In the genomic region with DNA sequence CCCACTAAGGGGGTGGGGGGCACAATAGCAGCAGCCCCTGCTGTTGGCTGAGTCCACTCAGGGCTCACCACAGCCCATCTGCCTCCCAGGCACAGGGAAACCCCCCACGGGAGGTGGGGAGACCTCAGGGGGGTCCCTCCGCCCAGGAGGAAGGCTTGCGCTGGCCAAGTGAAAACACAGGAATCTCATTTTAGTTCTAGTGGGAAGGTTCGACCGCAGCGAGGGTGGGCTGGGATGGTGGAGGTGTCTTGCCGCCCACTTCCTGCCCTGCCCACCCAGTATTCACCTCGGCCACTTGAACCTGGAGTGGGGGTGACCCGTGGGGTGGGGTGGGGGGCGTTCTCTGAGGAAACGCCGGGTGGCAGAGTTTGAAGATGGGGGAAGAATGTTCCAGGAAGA, we compare ENCODE assay signal across 18 cellular contexts. TPM values are rescaled to one million over a fixed set of nuclear protein-coding genes. Genes with fewer than 3 reads are reported as not detected.
A peak's percentile ranks its signal among the peaks of the same experiment; 100 is the strongest.
DNase-seq lines count a peak whose midpoint lies in the region; ATAC-seq, FAIRE-seq and TF ChIP-seq lines count a peak whose summit lies in the region.
"Had no signal": no experiment of that assay in that cellular context is flagged by ENCODE, and none has a peak within 500 bp of the region (broad histone marks: within the 10 kb centered on the region; RNA-seq: fewer than 3 reads in every experiment).

No MANE protein-coding gene starts in this region.

- H4K20me1 ChIP-seq in HepG2 (ENCODE audit: insufficient read depth, low read length) = no peaks in the 10 kb centered on the region
- no peaks in the 10 kb centered on the region for H4K20me1 ChIP-seq in MM.1S (ENCODE audit: insufficient read depth, low read length)
- H4K20me1 ChIP-seq: BLaER1 had no signal

- BruUV-seq in Calu3 (replicated peaks; lab: Mats Ljungman, UMichigan) (no TSS peak), HepG2 (replicated peaks; lab: Mats Ljungman, UMichigan) (no TSS peak)

- H3K27me3 ChIP-seq in HepG2 (ENCODE audit: control insufficient read depth in 1 of 2, insufficient read depth in 2 of 2, low read length in 2 of 2) (no peaks in the 10 kb centered on the region), subcutaneous abdominal adipose tissue (ENCODE audit: control insufficient read depth in 5 of 5, insufficient read depth in 4 of 5, low read length in 5 of 5) (no peaks in the 10 kb centered on the region), MM.1S (replicated peaks; ENCODE audit: insufficient read depth, low read length) (peaks cover 68% of the 10 kb centered on the region)

- H3K4me1 Mint-ChIP-seq in Calu3 (ENCODE audit: low read depth, unreplicated experiment) = peaks cover 9% of the 10 kb centered on the region

- H3K27ac ChIP-seq in HEK293 (ENCODE audit: extremely low read depth, low read depth, low read length) (no peak overlapping the region), HepG2 (ENCODE audit: extremely low read length, insufficient read depth, low read length) (peak overlapping the region; percentile 81), subcutaneous abdominal adipose tissue (ENCODE audit: low read depth, low read length) (peak overlapping the region; percentile 67), MM.1S (ENCODE audit: low read length) (no peak overlapping the region)
- H3K27ac ChIP-seq: BLaER1, SK-N-MC had no signal

- no peaks in the 10 kb centered on the region for H3F3A ChIP-seq in MM.1S (ENCODE audit: insufficient read depth, low read length)

- H3K4me1 ChIP-seq in HEK293 (ENCODE audit: control insufficient read depth, insufficient read depth, low read length) = peaks cover 9% of the 10 kb centered on the region; the same call in 1 of the 2 replicates
- H3K4me1 ChIP-seq in HepG2 (ENCODE audit: insufficient read depth, low read length) = peaks cover 93% of the 10 kb centered on the region
- H3K4me1 ChIP-seq in subcutaneous abdominal adipose tissue (ENCODE audit: control insufficient read depth in 5 of 5, insufficient read depth in 5 of 5, low read length in 5 of 5) = peaks cover 14 to 70% (median 62%) of the 10 kb centered on the region in 5 donors
- no peaks in the 10 kb centered on the region for H3K4me1 ChIP-seq in MM.1S (ENCODE audit: low read length)
- H3K4me1 ChIP-seq: BLaER1 had no signal

- H2AFZ ChIP-seq in HepG2 (ENCODE audit: low read length) (no peak overlapping the region), MM.1S (ENCODE audit: low read length) (no peak overlapping the region)

- TF ChIP-seq CTCF in Calu3 (IDR thresholded peaks at IDR 0.05; ENCODE audit: unreplicated experiment) = no peak
- no peak for TF ChIP-seq CTCF in HEK293 (tag by site-specific recombination; IDR thresholded peaks at IDR 0.05)
- no peak for TF ChIP-seq CTCF in HepG2 (CRISPR knock-in tag; IDR thresholded peaks at IDR 0.05)
- no peak for TF ChIP-seq CTCF in GM20000 (IDR thresholded peaks at IDR 0.05; ENCODE audit: extremely low read depth, missing control alignments)
- no peak for TF ChIP-seq CTCF in MM.1S (IDR thresholded peaks at IDR 0.05; ENCODE audit: low read length)

- CTCF ChIA-PET in Calu3 (lab: Charles Lee) (no interaction called here), HEK293 (lab: Yijun Ruan, JAX) (interaction anchor here (1.0 kb wide), 1 partner anchor 327 kb away, joined by 4 read pairs; no protein-coding TSS in a partner anchor), HepG2 (lab: Yijun Ruan, JAX; ENCODE audit: low intra/inter-chr PET ratio, low total read pairs) (no interaction called here)

- H3K9me3 ChIP-seq in HEK293 (ENCODE audit: control insufficient read depth, insufficient read depth, low read depth, low read length) = no peaks in the 10 kb centered on the region
- H3K9me3 ChIP-seq in HepG2 (ENCODE audit: low read length) = no peaks in the 10 kb centered on the region
- peaks cover 0 to 5% (median 2%) of the 10 kb centered on the region in 5 donors for H3K9me3 ChIP-seq in subcutaneous abdominal adipose tissue (ENCODE audit: control insufficient read depth in 5 of 5, low read length in 5 of 5)
- H3K9me3 ChIP-seq in MM.1S (replicated peaks; ENCODE audit: insufficient read depth, low read length) = no peaks in the 10 kb centered on the region
- H3K9me3 ChIP-seq: HAP-1 had no signal

- H3K4me2 ChIP-seq in HepG2 (ENCODE audit: low read depth, low read length) = peak overlapping the region; percentile 93
- no peak overlapping the region for H3K4me2 ChIP-seq in MM.1S (ENCODE audit: low read depth, low read length)
- H3K4me2 ChIP-seq: BLaER1 had no signal

- H3K79me2 ChIP-seq in HepG2 (ENCODE audit: insufficient read depth, low read length) = no peaks in the 10 kb centered on the region
- H3K79me2 ChIP-seq in MM.1S (ENCODE audit: low read length) = no peaks in the 10 kb centered on the region

- ATAC-seq in HepG2 (no peak), HG02970 (IDR thresholded peaks at IDR 0.05; ENCODE audit: low FRiP score, unreplicated experiment) (no peak)
- ATAC-seq: CD8-positive, alpha-beta T cell had no signal

- no peak for TF ChIP-seq RAD21 in HepG2 (CRISPR knock-in tag; IDR thresholded peaks at IDR 0.05)

- H3K4me3 ChIP-seq in HEK293 (ENCODE audit: low read depth, low read length) = no peak overlapping the region
- peak overlapping the region; percentile 58 to 78 (median 67); a peak in 5 of 6 replicates for H3K4me3 ChIP-seq in HepG2 (replicated peaks in 1 of 3; ENCODE audit: insufficient read depth in 1 of 3, low read depth in 2 of 3, low read length in 3 of 3)
- H3K4me3 ChIP-seq in subcutaneous abdominal adipose tissue (ENCODE audit: low read depth in 1 of 5, low read length in 5 of 5) = peak overlapping the region in 2 of 5 donors; percentile 43 to 59
- H3K4me3 ChIP-seq in MM.1S (ENCODE audit: low read length) = no peak overlapping the region
- H3K4me3 ChIP-seq: BLaER1, HAP-1, SK-N-MC had no signal

- H3K9me3 Mint-ChIP-seq in Calu3 (ENCODE audit: low read depth, unreplicated experiment) = no peaks in the 10 kb centered on the region

- FAIRE-seq in HepG2 (lab: Jason Lieb, UNC) = no peak
- FAIRE-seq: D721Med had no signal

- H3K9ac ChIP-seq in HepG2 (ENCODE audit: insufficient read depth, low read depth, low read length) (peak overlapping the region; percentile 70), subcutaneous abdominal adipose tissue (ENCODE audit: low read length in 5 of 5) (no peak overlapping the region), MM.1S (ENCODE audit: low read length) (no peak overlapping the region)
- H3K9ac ChIP-seq: BLaER1 had no signal

- WGBS in HepG2 (ENCODE audit: low lambda C conversion rate) = 62% methylated on average over 12 of the region's 12 CpGs

- no peak for TF ChIP-seq EP300 in HepG2 (IDR thresholded peaks at IDR 0.05; ENCODE audit: low read depth in 2 of 2, low read length in 2 of 2)
- TF ChIP-seq EP300 in HepG2 (CRISPR knock-in tag; IDR thresholded peaks at IDR 0.05; ENCODE audit: borderline replicate concordance) = no peak

- H3K27ac Mint-ChIP-seq in Calu3 (ENCODE audit: unreplicated experiment) = no peak overlapping the region
- H3K27ac Mint-ChIP-seq: CD8-positive, alpha-beta T cell had no signal

- POLR2A ChIA-PET in HEK293 (lab: Yijun Ruan, JAX) = no interaction called here
- POLR2A ChIA-PET in HepG2 (lab: Yijun Ruan, JAX) = interaction anchor here (1.0 kb wide), 2 partner anchors 9 to 59 kb away, joined by 3 read pairs; no protein-coding TSS in a partner anchor

- no peaks in the 10 kb centered on the region for H3K9me2 ChIP-seq in MM.1S (replicated peaks; ENCODE audit: insufficient read depth, low read length)

- peak overlapping the region; percentile 54 for H3K4me3 Mint-ChIP-seq in Calu3 (ENCODE audit: low read depth, unreplicated experiment)
- H3K4me3 Mint-ChIP-seq: CD8-positive, alpha-beta T cell had no signal

- no peaks in the 10 kb centered on the region for H3K36me3 Mint-ChIP-seq in Calu3 (ENCODE audit: insufficient read depth, unreplicated experiment)
- H3K36me3 Mint-ChIP-seq: CD8-positive, alpha-beta T cell had no signal

- no peaks in the 10 kb centered on the region for H3K36me3 ChIP-seq in HEK293 (ENCODE audit: control insufficient read depth in 2 of 2, insufficient read depth in 1 of 2, low read length in 2 of 2)
- H3K36me3 ChIP-seq in HepG2 (replicated peaks in 1 of 2; ENCODE audit: control insufficient read depth in 1 of 2, insufficient read depth in 2 of 2, low read length in 2 of 2) = no peaks in the 10 kb centered on the region
- no peaks in the 10 kb centered on the region for H3K36me3 ChIP-seq in subcutaneous abdominal adipose tissue (ENCODE audit: control insufficient read depth in 5 of 5, insufficient read depth in 5 of 5, low read length in 5 of 5)
- no peaks in the 10 kb centered on the region for H3K36me3 ChIP-seq in MM.1S (replicated peaks; ENCODE audit: insufficient read depth, low read length)
- H3K36me3 ChIP-seq: BLaER1, HAP-1 had no signal

- DNase-seq in Calu3 = no peak
- DNase-seq in HepG2 (ENCODE audit: low spot score) = no peak
- DNase-seq in GM20000 (ENCODE audit: low spot score) = no peak
- DNase-seq in MM.1S = no peak
- DNase-seq: CD8-positive, alpha-beta T cell; KBM-7; MV-4-11; NCI-H1694 treated with DMSO at 0.1 percent for 48 hours; NCI-H2107; NCI-H774 had no signal

- in situ Hi-C loops in HepG2 (cut with HindIII; ENCODE audit: extremely low pct_ligation_motif_present, low pct_unique_long_range_greater_than_20kb) = loop anchor here (5.0 kb wide), 1 partner anchor 106 kb away; no protein-coding TSS in a partner anchor

- no peak for TF ChIP-seq POLR2A in HepG2 (IDR thresholded peaks at IDR 0.05; ENCODE audit: insufficient read depth in 1 of 2, low read depth in 2 of 2, low read length in 2 of 2)

- peaks cover 29% of the 10 kb centered on the region for H3K27me3 Mint-ChIP-seq in Calu3 (ENCODE audit: unreplicated experiment)

- intact Hi-C loops in Calu3 (cut with micrococcal nuclease; ENCODE audit: unreplicated experiment) = no loop called here
- intact Hi-C loops in HepG2 (cut with micrococcal nuclease; ENCODE audit: unreplicated experiment) = loop anchor here (5.0 kb wide), 1 partner anchor 46 kb away; no protein-coding TSS in a partner anchor

RNA-seq across cellular contexts. Expression of gene BOK, which starts 6.9 kb away (rescaled TPM):
- total RNA-seq in Calu3 (2022) = 30.1 and 35.0 TPM in 2 replicates
- total RNA-seq in HepG2 (2016; rRNA removed; fragmentation: Illumina TruSeq; extraction: Trizol) = 30.2 and 35.5 TPM in 2 replicates
- 22.2 and 23.9 TPM in 2 replicates for total RNA-seq in HepG2 (2016; cell fraction: cytosol; rRNA removed; fragmentation: Illumina TruSeq; extraction: Trizol; ENCODE audit: low read depth)
- 28.1 and 36.4 TPM in 2 replicates for total RNA-seq in HepG2 (2016; cell fraction: insoluble cytoplasmic fraction; rRNA removed; fragmentation: Illumina TruSeq; extraction: Trizol)
- total RNA-seq in HepG2 (2016; cell fraction: membrane; rRNA removed; fragmentation: Illumina TruSeq; extraction: Trizol) = 58.8 and 67.3 TPM in 2 replicates
- 18.8 and 20.8 TPM in 2 replicates for total RNA-seq in HepG2 (2016; cell fraction: nucleus; rRNA removed; fragmentation: Illumina TruSeq; extraction: Trizol)
- 39.2 and 58.1 TPM in 2 replicates for polyA plus RNA-seq in HepG2 (2011; rRNA removed)
- 49.3 and 71.9 TPM in 2 replicates for polyA plus RNA-seq in HepG2 (2011; cell fraction: cytosol; rRNA removed)
- polyA plus RNA-seq in HepG2 (2011; cell fraction: nucleus; rRNA removed) = 101 and 104 TPM in 2 replicates
- polyA plus RNA-seq in HepG2 (2012) = 43.9 and 55.3 TPM in 2 replicates
- 28.1 and 33.7 TPM in 2 replicates for polyA plus RNA-seq in HepG2 (2016; cell fraction: cytosol; fragmentation: Illumina TruSeq; extraction: Trizol; ENCODE audit: low read depth)
- polyA plus RNA-seq in HepG2 (2016; cell fraction: insoluble cytoplasmic fraction; fragmentation: Illumina TruSeq; extraction: Trizol; ENCODE audit: low read depth) = 37.9 and 46.1 TPM in 2 replicates
- 64.2 and 66.8 TPM in 2 replicates for polyA plus RNA-seq in HepG2 (2016; cell fraction: membrane; fragmentation: Illumina TruSeq; extraction: Trizol; ENCODE audit: low read depth)
- polyA plus RNA-seq in HepG2 (2016; cell fraction: nucleus; fragmentation: Illumina TruSeq; extraction: Trizol; ENCODE audit: insufficient read depth, low read depth) = 41.2 and 42.5 TPM in 2 replicates
- 10.1 and 74.6 TPM in 2 replicates for polyA minus RNA-seq in HepG2 (2011; rRNA and poly(A)+ RNA removed; ENCODE audit: low replicate concordance)
- polyA minus RNA-seq in HepG2 (2011; cell fraction: cytosol; rRNA and poly(A)+ RNA removed) = 39.7 and 41.5 TPM in 2 replicates
- polyA minus RNA-seq in HepG2 (2011; cell fraction: nucleus; rRNA and poly(A)+ RNA removed) = 9.9 and 12.7 TPM in 2 replicates
- total RNA-seq: CD8-positive, alpha-beta T cell; OCI-LY7 had no signal

RNA-seq across cellular contexts. Expression of gene STK25, which starts 43.2 kb away (rescaled TPM):
- 149 and 159 TPM in 2 replicates for total RNA-seq in Calu3 (2022)
- 123 and 177 TPM in 2 replicates for total RNA-seq in HepG2 (2016; rRNA removed; fragmentation: Illumina TruSeq; extraction: Trizol)
- total RNA-seq in HepG2 (2016; cell fraction: cytosol; rRNA removed; fragmentation: Illumina TruSeq; extraction: Trizol; ENCODE audit: low read depth) = 143 and 149 TPM in 2 replicates
- total RNA-seq in HepG2 (2016; cell fraction: insoluble cytoplasmic fraction; rRNA removed; fragmentation: Illumina TruSeq; extraction: Trizol) = 108 and 184 TPM in 2 replicates
- total RNA-seq in HepG2 (2016; cell fraction: membrane; rRNA removed; fragmentation: Illumina TruSeq; extraction: Trizol) = 217 TPM in 2 replicates
- total RNA-seq in HepG2 (2016; cell fraction: nucleus; rRNA removed; fragmentation: Illumina TruSeq; extraction: Trizol) = 128 and 139 TPM in 2 replicates
- polyA plus RNA-seq in HepG2 (2011; rRNA removed) = 481 and 626 TPM in 2 replicates
- 323 and 410 TPM in 2 replicates for polyA plus RNA-seq in HepG2 (2011; cell fraction: cytosol; rRNA removed)
- 1,381 and 1,393 TPM in 2 replicates for polyA plus RNA-seq in HepG2 (2011; cell fraction: nucleus; rRNA removed)
- polyA plus RNA-seq in HepG2 (2012) = 200 and 245 TPM in 2 replicates
- polyA plus RNA-seq in HepG2 (2016; cell fraction: cytosol; fragmentation: Illumina TruSeq; extraction: Trizol; ENCODE audit: low read depth) = 126 and 132 TPM in 2 replicates
- 133 and 166 TPM in 2 replicates for polyA plus RNA-seq in HepG2 (2016; cell fraction: insoluble cytoplasmic fraction; fragmentation: Illumina TruSeq; extraction: Trizol; ENCODE audit: low read depth)
- 186 and 199 TPM in 2 replicates for polyA plus RNA-seq in HepG2 (2016; cell fraction: membrane; fragmentation: Illumina TruSeq; extraction: Trizol; ENCODE audit: low read depth)
- 341 and 351 TPM in 2 replicates for polyA plus RNA-seq in HepG2 (2016; cell fraction: nucleus; fragmentation: Illumina TruSeq; extraction: Trizol; ENCODE audit: insufficient read depth, low read depth)
- polyA minus RNA-seq in HepG2 (2011; rRNA and poly(A)+ RNA removed; ENCODE audit: low replicate concordance) = 198 and 615 TPM in 2 replicates
- polyA minus RNA-seq in HepG2 (2011; cell fraction: cytosol; rRNA and poly(A)+ RNA removed) = 125 and 128 TPM in 2 replicates
- 166 and 229 TPM in 2 replicates for polyA minus RNA-seq in HepG2 (2011; cell fraction: nucleus; rRNA and poly(A)+ RNA removed)

Comparison
In these comparisons a context has a peak if more than half of its experiments do, and no peak if none do; other contexts are left out.
1. H3K27ac ChIP-seq: peak in HepG2 (single experiment) and subcutaneous abdominal adipose tissue (single experiment); none in HEK293 (single experiment) and MM.1S (single experiment).
2. H3K4me3 ChIP-seq: peak in HepG2 (3 of 3); none in HEK293 (single experiment) and MM.1S (single experiment).